In the genomic region with DNA sequence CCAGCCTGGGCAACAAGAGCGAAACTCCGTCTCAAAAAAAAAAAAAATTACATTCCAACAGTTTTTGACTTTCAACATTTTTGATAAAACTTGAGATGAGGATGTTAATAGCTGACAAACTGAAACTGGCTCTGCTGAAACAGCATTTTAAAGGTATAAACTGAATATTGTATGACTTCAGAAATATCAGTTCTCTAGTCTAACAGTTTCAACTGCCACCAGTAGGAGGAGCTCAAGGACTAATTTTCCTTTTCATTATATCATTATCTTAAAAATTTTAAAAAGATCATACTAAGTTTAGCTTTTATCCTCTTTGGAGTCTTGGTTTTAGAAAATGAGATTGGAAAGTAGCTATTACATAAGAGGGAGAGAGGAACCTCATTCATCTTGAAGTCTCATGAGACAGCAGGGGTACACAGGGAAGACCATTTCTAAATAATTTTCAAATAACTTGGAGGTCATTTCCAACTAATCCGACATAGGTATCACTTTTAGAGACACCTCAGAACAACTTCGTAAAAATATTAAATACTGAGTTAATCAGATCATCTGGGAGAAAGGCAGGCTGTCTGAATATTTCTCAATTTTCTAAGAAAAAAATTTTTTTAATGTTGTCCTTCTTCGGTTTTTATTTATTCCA, we compare ENCODE assay signal across 8 cellular contexts. TPM values are rescaled to one million over a fixed set of nuclear protein-coding genes. Genes with fewer than 3 reads are reported as not detected.
DNase-seq lines count a peak whose midpoint lies in the region; ATAC-seq lines count a peak whose summit lies in the region.

No MANE protein-coding gene starts in this region.

- H3K9me3 ChIP-seq in CD8-positive, alpha-beta memory T cell (ENCODE audit: low read length) = no peaks in the 10 kb centered on the region
- H3K9me3 ChIP-seq in adipocyte (ENCODE audit: control insufficient read depth, low read length) = no peaks in the 10 kb centered on the region

- H3K27ac Mint-ChIP-seq in CD8-positive, alpha-beta memory T cell = peak overlapping the region; percentile 50 to 93 (median 67)

- peaks cover under 1 to 38% (median 14%) of the 10 kb centered on the region in 3 donors for H3K36me3 Mint-ChIP-seq in CD8-positive, alpha-beta memory T cell

- H3K4me3 Mint-ChIP-seq in CD8-positive, alpha-beta memory T cell = no peak overlapping the region

- POLR2A ChIA-PET in CD8-positive, alpha-beta memory T cell (lab: Charles Lee) = interaction anchor here (0.8 kb wide), 1 partner anchor 471 kb away, joined by 4 read pairs; no protein-coding TSS in a partner anchor

- no peaks in the 10 kb centered on the region for H3K27me3 ChIP-seq in CD8-positive, alpha-beta memory T cell (ENCODE audit: insufficient read depth, low read length, poor library complexity, severe bottlenecking)
- no peaks in the 10 kb centered on the region for H3K27me3 ChIP-seq in adipocyte (replicated peaks; ENCODE audit: control insufficient read depth, insufficient read depth, low read length)

- peaks cover 0 to 9% (median 4%) of the 10 kb centered on the region in 3 donors for H3K4me1 Mint-ChIP-seq in CD8-positive, alpha-beta memory T cell

- ATAC-seq in GM18907 (IDR thresholded peaks at IDR 0.05; ENCODE audit: unreplicated experiment) (peak; percentile 43), GM21825 (IDR thresholded peaks at IDR 0.05; ENCODE audit: unreplicated experiment) (no peak), GM19351 (IDR thresholded peaks at IDR 0.05; ENCODE audit: unreplicated experiment) (no peak)

- no peak overlapping the region for H3K4me3 ChIP-seq in CD8-positive, alpha-beta memory T cell (ENCODE audit: low read length)
- H3K4me3 ChIP-seq in adipocyte (ENCODE audit: low read length) = no peak overlapping the region

- peak in 4 of 5 donors; percentile 20 to 58 (median 30) for DNase-seq in CD8-positive, alpha-beta memory T cell
- DNase-seq in NCI-H82 (lab: John Stamatoyannopoulos, UW) = peak; percentile 73
- DNase-seq in adipocyte (ENCODE audit: low read depth) = peak; percentile 82
- peak; percentile 40 for DNase-seq in iris pigment epithelial cell (ENCODE audit: low read depth)
- DNase-seq in stimulated activated CD8-positive, alpha-beta memory T cell treated with anti-CD3 and anti-CD28 coated beads, Interleukin-15, amount 100 ng/mL, for 1 hour (ENCODE audit: low read depth) = peak; percentile 6

- H3K36me3 ChIP-seq in CD8-positive, alpha-beta memory T cell (ENCODE audit: insufficient read depth, low read length) = no peaks in the 10 kb centered on the region
- peaks cover 41% of the 10 kb centered on the region for H3K36me3 ChIP-seq in adipocyte (ENCODE audit: control insufficient read depth, insufficient read depth, low read length, severe bottlenecking)

- CTCF ChIA-PET in CD8-positive, alpha-beta memory T cell (lab: Charles Lee) = interaction anchor here (0.6 to 7.4 kb wide), 21 partner anchors 12 to 510 kb away, joined by 3 to 194 read pairs (median 4); a partner anchor contains a TSS

- H3K9me3 Mint-ChIP-seq in CD8-positive, alpha-beta memory T cell = no peaks in the 10 kb centered on the region

- H3K27ac ChIP-seq in CD8-positive, alpha-beta memory T cell (ENCODE audit: low read depth, low read length) = no peak overlapping the region

- H3K27me3 Mint-ChIP-seq in CD8-positive, alpha-beta memory T cell = no peaks in the 10 kb centered on the region

- no peaks in the 10 kb centered on the region for H3K4me1 ChIP-seq in CD8-positive, alpha-beta memory T cell (ENCODE audit: insufficient read depth, low read length)
- no peaks in the 10 kb centered on the region for H3K4me1 ChIP-seq in adipocyte (ENCODE audit: control insufficient read depth, insufficient read depth, low read length)

- H3K9ac ChIP-seq in adipocyte (ENCODE audit: low read length) = no peak overlapping the region

RNA-seq across cellular contexts. Expression of a gene that starts 37.6 kb away (rescaled TPM):
- total RNA-seq in CD8-positive, alpha-beta memory T cell = 100 to 1,000 TPM; 175 to 178 TPM
- 14.8 TPM for polyA plus RNA-seq in CD8-positive, alpha-beta memory T cell

Comparison
In these comparisons a context has a peak if more than half of its experiments do, and no peak if none do; other contexts are left out.
1. DNase-seq: peak in every context shown above with its lines; median percentile 82 in adipocyte; 73 in NCI-H82; 40 in iris pigment epithelial cell; 30 in CD8-positive, alpha-beta memory T cell; 6 in stimulated activated CD8-positive, alpha-beta memory T cell treated with anti-CD3 and anti-CD28 coated beads, Interleukin-15, amount 100 ng/mL, for 1 hour.